ENCODE assay signal across 8 cellular contexts in the genomic region with DNA sequence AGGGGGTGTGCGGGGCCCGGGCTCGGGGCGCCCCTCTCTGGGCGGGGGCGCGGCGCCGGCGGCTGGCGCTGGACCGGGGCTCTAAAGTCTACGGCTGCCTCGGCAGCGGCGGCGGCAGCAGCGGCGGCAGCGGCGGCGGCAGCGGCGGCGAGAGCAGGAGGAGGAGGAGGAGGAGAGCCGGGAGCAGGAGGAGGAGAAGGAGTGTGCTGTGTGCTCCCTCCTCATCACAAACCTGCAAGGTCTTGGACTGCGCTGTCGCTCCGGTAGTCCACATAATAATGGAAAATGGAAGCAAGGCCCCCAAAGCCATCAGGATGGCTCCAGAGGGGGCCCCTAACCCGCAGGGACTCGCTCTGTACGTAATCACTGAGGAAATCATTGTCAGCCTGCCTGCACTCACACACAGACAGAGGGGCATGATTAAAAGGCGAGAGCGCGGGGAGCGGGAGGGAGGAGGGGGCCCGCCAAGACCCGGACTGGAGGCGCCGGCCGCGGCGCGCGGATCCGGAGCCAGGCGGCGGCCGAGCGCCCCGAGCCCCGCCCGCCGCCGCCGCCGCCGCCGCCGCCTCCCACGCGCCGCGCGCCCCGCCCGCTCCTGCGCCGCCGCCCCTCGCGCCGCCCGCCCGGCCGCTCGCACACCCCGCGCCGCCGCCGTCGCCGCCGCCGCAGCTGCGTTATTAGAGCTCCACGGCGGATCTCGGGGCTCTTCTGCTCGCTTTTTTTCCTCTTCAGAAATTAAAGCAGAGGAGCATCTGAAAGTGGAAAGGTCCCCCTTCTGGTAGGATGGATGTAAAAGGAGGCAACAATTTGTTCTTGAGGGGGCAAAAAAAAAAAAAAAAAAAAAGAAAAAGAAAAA. TPM values are rescaled to one million over a fixed set of nuclear protein-coding genes. Genes with fewer than 3 reads are reported as not detected.
DNase-seq lines count a peak whose midpoint lies in the region; ATAC-seq and TF ChIP-seq lines count a peak whose summit lies in the region.

A gene (minus strand): TSS at position 394 of the 856 bp plus-strand sequence. CDS start 1,220 bp downstream, outside the sequence.

- peak; percentile 42 for TF ChIP-seq CTCF in DND-41 (IDR thresholded peaks at IDR 0.05; ENCODE audit: borderline replicate concordance, extremely low read depth, low read length, poor library complexity, severe bottlenecking)
- TF ChIP-seq CTCF in RWPE2 (IDR thresholded peaks at IDR 0.05; ENCODE audit: poor library complexity, severe bottlenecking) = no peak
- peak in 2 of 5 experiments; percentile 20 to 22 for TF ChIP-seq CTCF in tibial nerve (IDR thresholded peaks at IDR 0.05)

- H3K9me3 Mint-ChIP-seq in activated naive CD8-positive, alpha-beta T cell treated with anti-CD3 and anti-CD28 coated beads, Interleukin-2, amount 50 U/mL, for 24 hours = peaks cover 4% of the 10 kb centered on the region

- WGBS in tibial nerve, 2 donors = 0 to 1% methylated on average over 34 to 75 of the region's 91 CpGs

- DNase-seq in DND-41 (peak; percentile 81), H4 (ENCODE audit: low spot score) (peak; percentile 88), LoVo (ENCODE audit: low spot score) (peak; percentile 59), RWPE2 (ENCODE audit: low spot score) (no peak), glomerular endothelial cell (ENCODE audit: extremely low read depth, low read depth, low spot score) (no peak), tibial nerve (ENCODE audit: low spot score in 2 of 2) (peak; percentile 77 to 86)
- peak; percentile 56 for DNase-seq in activated naive CD8-positive, alpha-beta T cell treated with anti-CD3 and anti-CD28 coated beads, Interleukin-2, amount 50 U/mL, for 24 hours

- H3K4me3 Mint-ChIP-seq in activated naive CD8-positive, alpha-beta T cell treated with anti-CD3 and anti-CD28 coated beads, Interleukin-2, amount 50 U/mL, for 24 hours = peak within 1 kb of the TSS; percentile 69

- peak within 1 kb of the TSS; percentile 55 for H3K9ac ChIP-seq in DND-41 (ENCODE audit: low read depth, low read length)

- no peaks in the 10 kb centered on the region for H3K36me3 ChIP-seq in DND-41 (ENCODE audit: insufficient read depth, low read length)
- no peaks in the 10 kb centered on the region for H3K36me3 ChIP-seq in RWPE2 (ENCODE audit: low read depth)
- no peaks in the 10 kb centered on the region for H3K36me3 ChIP-seq in neuron (ENCODE audit: insufficient read depth, low read length)
- H3K36me3 ChIP-seq in tibial nerve = no peaks in the 10 kb centered on the region

- TF ChIP-seq POLR2A in tibial nerve (IDR thresholded peaks at IDR 0.05) = peak; percentile 49 to 64

- no peak within 1 kb of the TSS for H3K27ac Mint-ChIP-seq in activated naive CD8-positive, alpha-beta T cell treated with anti-CD3 and anti-CD28 coated beads, Interleukin-2, amount 50 U/mL, for 24 hours

- H3K9me3 ChIP-seq in DND-41 (ENCODE audit: insufficient read depth, low read length, severe bottlenecking) (no peaks in the 10 kb centered on the region), RWPE2 (ENCODE audit: severe bottlenecking) (no peaks in the 10 kb centered on the region), neuron (ENCODE audit: low read length) (no peaks in the 10 kb centered on the region), tibial nerve (no peaks in the 10 kb centered on the region)

- peak within 1 kb of the TSS; percentile 82 for H3K4me2 ChIP-seq in DND-41 (ENCODE audit: insufficient read depth, low read length)

- ATAC-seq in DND-41 (ENCODE audit: insufficient read depth, low read depth) (peak; percentile 93), RWPE2 (ENCODE audit: low read depth) (peak; percentile 75)
- ATAC-seq in activated naive CD8-positive, alpha-beta T cell treated with anti-CD3 and anti-CD28 coated beads, Interleukin-2, amount 50 U/mL, for 24 hours = peak; percentile 82

- peaks cover 47% of the 10 kb centered on the region for H3K27me3 ChIP-seq in DND-41 (ENCODE audit: insufficient read depth, low read length, poor library complexity)
- H3K27me3 ChIP-seq in RWPE2 (ENCODE audit: insufficient read depth, poor library complexity, severe bottlenecking) = peaks cover 89% of the 10 kb centered on the region
- no peaks in the 10 kb centered on the region for H3K27me3 ChIP-seq in neuron (ENCODE audit: insufficient read depth, low read length)
- peaks cover 0 to 11% of the 10 kb centered on the region in 2 donors for H3K27me3 ChIP-seq in tibial nerve

- no peaks in the 10 kb centered on the region for H3K36me3 Mint-ChIP-seq in activated naive CD8-positive, alpha-beta T cell treated with anti-CD3 and anti-CD28 coated beads, Interleukin-2, amount 50 U/mL, for 24 hours (ENCODE audit: low read depth)

- H3K4me3 ChIP-seq in DND-41 (ENCODE audit: low read depth in 1 of 2, low read length in 2 of 2) (peak within 1 kb of the TSS; percentile 36 to 64; a peak in 3 of 4 replicates), RWPE2 (ENCODE audit: severe bottlenecking) (peak within 1 kb of the TSS; percentile 28), neuron (ENCODE audit: low read length) (peak within 1 kb of the TSS; percentile 100), tibial nerve (peak within 1 kb of the TSS; percentile 54 to 82 (median 73))

- peaks cover 16% of the 10 kb centered on the region for H3K4me1 Mint-ChIP-seq in activated naive CD8-positive, alpha-beta T cell treated with anti-CD3 and anti-CD28 coated beads, Interleukin-2, amount 50 U/mL, for 24 hours

- H3K79me2 ChIP-seq in DND-41 (ENCODE audit: insufficient read depth, low read length) = no peaks in the 10 kb centered on the region

- H4K20me1 ChIP-seq in DND-41 (ENCODE audit: insufficient read depth, low read length) = no peaks in the 10 kb centered on the region

- TF ChIP-seq EP300 in tibial nerve (IDR thresholded peaks at IDR 0.05) = peak in 1 of 2 donors; percentile 88

- H2AFZ ChIP-seq in DND-41 (ENCODE audit: low read depth, low read length) (peak within 1 kb of the TSS; percentile 62), neuron (ENCODE audit: low read depth, low read length) (peak within 1 kb of the TSS; percentile 32)

- H3K27me3 Mint-ChIP-seq in activated naive CD8-positive, alpha-beta T cell treated with anti-CD3 and anti-CD28 coated beads, Interleukin-2, amount 50 U/mL, for 24 hours = peaks cover 67% of the 10 kb centered on the region

- H3K4me1 ChIP-seq in DND-41 (ENCODE audit: insufficient read depth, low read length) (peaks cover 18% of the 10 kb centered on the region), RWPE2 (ENCODE audit: insufficient read depth, poor library complexity, severe bottlenecking) (no peaks in the 10 kb centered on the region), neuron (ENCODE audit: insufficient read depth, low read length) (peaks cover 36% of the 10 kb centered on the region), tibial nerve (peaks cover 0 to 27% (median 7%) of the 10 kb centered on the region in 4 donors)

- H3K27ac ChIP-seq in DND-41 (ENCODE audit: low read length) (no peak within 1 kb of the TSS), RWPE2 (ENCODE audit: poor library complexity, severe bottlenecking) (no peak within 1 kb of the TSS), tibial nerve (peak within 1 kb of the TSS; percentile 79 to 95 (median 85))

RNA-seq across cellular contexts. Expression of the gene that starts here (rescaled TPM):
- 6.8 and 8.2 TPM in 2 replicates for total RNA-seq in H4 (2014; rRNA removed; shearing (Covaris generic))
- total RNA-seq in glomerular endothelial cell = 114 and 118 TPM in 2 replicates
- 10 to 100 TPM; 32.7 to 66.3 (median 43.4) TPM for total RNA-seq in tibial nerve

Comparison
In these comparisons a context has a peak if more than half of its experiments do, and no peak if none do; other contexts are left out.
1. DNase-seq: peak in DND-41 (single experiment), H4 (single experiment), LoVo (single experiment), activated naive CD8-positive, alpha-beta T cell treated with anti-CD3 and anti-CD28 coated beads, Interleukin-2, amount 50 U/mL, for 24 hours (single experiment) and tibial nerve (2 of 2); none in RWPE2 (single experiment) and glomerular endothelial cell (single experiment).
2. H3K27ac ChIP-seq: peak in tibial nerve (4 of 4); none in DND-41 (single experiment) and RWPE2 (single experiment).
3. H3K4me3 ChIP-seq: peak in every context shown above with its lines; median percentile 100 in neuron; 73 in tibial nerve; 50 in DND-41; 28 in RWPE2.
4. Peak in every context shown above with its lines, with median percentiles within 50 percentile points of each other: ATAC-seq.